Comparison of ENCODE assay signal across 19 cellular contexts in genomic region chr7:86975914-86976313, GRCh38.
DNase-seq lines count a peak whose midpoint lies in the region; ATAC-seq and TF ChIP-seq lines count a peak whose summit lies in the region.
"Had no signal": no experiment of that assay in that cellular context is flagged by ENCODE, and none has a peak within 500 bp of the region (broad histone marks: within the 10 kb centered on the region; RNA-seq: fewer than 3 reads in every experiment).

No MANE protein-coding gene starts in this region.

- peaks cover 3% of the 10 kb centered on the region for H3K9me3 Mint-ChIP-seq in neural crest cell
- no peaks in the 10 kb centered on the region for H3K9me3 Mint-ChIP-seq in chondrocyte (ENCODE audit: low read depth)

- peaks cover 32% of the 10 kb centered on the region for H3K4me1 Mint-ChIP-seq in neural crest cell
- H3K4me1 Mint-ChIP-seq in chondrocyte (ENCODE audit: low read depth), result peaks cover 27% of the 10 kb centered on the region

- H3K9me3 ChIP-seq in right cardiac atrium (ENCODE audit: control insufficient read depth, low read length) (no peaks in the 10 kb centered on the region), right atrium auricular region (no peaks in the 10 kb centered on the region), ectodermal cell (ENCODE audit: control insufficient read depth, low read length) (no peaks in the 10 kb centered on the region)
- H3K9me3 ChIP-seq: BLaER1, Caco-2, SJSA1 had no signal

- H3K27me3 ChIP-seq in right cardiac atrium (ENCODE audit: control insufficient read depth, insufficient read depth) (no peaks in the 10 kb centered on the region), right atrium auricular region (no peaks in the 10 kb centered on the region), ectodermal cell (ENCODE audit: control insufficient read depth, insufficient read depth, low read length, poor library complexity, severe bottlenecking) (no peaks in the 10 kb centered on the region)
- H3K27me3 ChIP-seq: BLaER1 had no signal

- H3K27ac ChIP-seq in right cardiac atrium (ENCODE audit: low read length) (peak overlapping the region; percentile 45), right atrium auricular region (peak overlapping the region in 1 of 2 donors; percentile 44), ectodermal cell (ENCODE audit: insufficient read depth, low read depth, low read length, poor library complexity, severe bottlenecking) (peak overlapping the region; percentile 46)
- H3K27ac ChIP-seq: BLaER1, KMS-11, PC-9, SJSA1 had no signal

- H3K4me1 ChIP-seq in right cardiac atrium (ENCODE audit: control insufficient read depth, insufficient read depth, low read length), result no peaks in the 10 kb centered on the region
- H3K4me1 ChIP-seq in right atrium auricular region, result peaks cover 0 to 7% of the 10 kb centered on the region in 2 donors
- peaks cover 13% of the 10 kb centered on the region for H3K4me1 ChIP-seq in ectodermal cell (ENCODE audit: control insufficient read depth, insufficient read depth, low read length)
- H3K4me1 ChIP-seq: BLaER1, Caco-2, SJSA1 had no signal

- peak overlapping the region; percentile 15 for H3K27ac Mint-ChIP-seq in neural crest cell (ENCODE audit: unreplicated experiment)
- H3K27ac Mint-ChIP-seq in chondrocyte (ENCODE audit: unreplicated experiment), result no peak overlapping the region

- peak overlapping the region; percentile 32 for H3K4me3 ChIP-seq in right cardiac atrium (ENCODE audit: low read length)
- no peak overlapping the region for H3K4me3 ChIP-seq in right atrium auricular region
- H3K4me3 ChIP-seq in ectodermal cell (ENCODE audit: insufficient read depth, low read depth, low read length), result no peak overlapping the region
- H3K4me3 ChIP-seq: BLaER1, PC-9, SJSA1 had no signal

- H3K27me3 Mint-ChIP-seq in neural crest cell (ENCODE audit: low read depth) (no peaks in the 10 kb centered on the region), chondrocyte (ENCODE audit: low read depth) (no peaks in the 10 kb centered on the region)

- peak in 1 of 2 donors; percentile 57 for ATAC-seq in right cardiac atrium
- ATAC-seq in GM21381 (IDR thresholded peaks at IDR 0.05; ENCODE audit: unreplicated experiment), result no peak
- ATAC-seq: HCT116, HepG2 had no signal

- H3K36me3 ChIP-seq in right atrium auricular region, result no peaks in the 10 kb centered on the region
- H3K36me3 ChIP-seq in ectodermal cell (ENCODE audit: control insufficient read depth, insufficient read depth, low read length), result no peaks in the 10 kb centered on the region
- H3K36me3 ChIP-seq: BLaER1, SJSA1 had no signal

- no peak for DNase-seq in right cardiac atrium
- DNase-seq in right atrium auricular region (ENCODE audit: low spot score), result no peak
- no peak for DNase-seq in neural crest cell (ENCODE audit: low read depth, low spot score)
- no peak for DNase-seq in chondrocyte (ENCODE audit: low spot score)
- no peak for DNase-seq in GM19240 (ENCODE audit: insufficient read length, low spot score)
- DNase-seq in GM20000 (ENCODE audit: low spot score), result no peak
- DNase-seq: Caco-2, NCI-H1436, NCI-H2029 treated with DMSO at 0.1 percent for 48 hours, NCI-H2171 treated with DMSO at 0.1 percent for 48 hours, NCI-H748 treated with DMSO at 0.1 percent for 48 hours, PC-9 had no signal

- intact Hi-C loops in right cardiac atrium (cut with DNase I), result no loop called here

- peaks cover 6% of the 10 kb centered on the region for H3K36me3 Mint-ChIP-seq in neural crest cell (ENCODE audit: low read depth)
- H3K36me3 Mint-ChIP-seq in chondrocyte (ENCODE audit: low read depth), result no peaks in the 10 kb centered on the region

- TF ChIP-seq CTCF in right atrium auricular region (IDR thresholded peaks at IDR 0.05) (no peak), neural crest cell (conservative IDR thresholded peaks at IDR 0.05) (no peak), chondrocyte (IDR thresholded peaks at IDR 0.05) (no peak), GM20000 (IDR thresholded peaks at IDR 0.05; ENCODE audit: extremely low read depth, missing control alignments) (no peak)

- whole genome bisulfite sequencing in right cardiac atrium, result 39% methylated on average over 1 of the region's 1 CpG
- WGBS in ectodermal cell, 2 experiments, result 77 to 88% methylated on average over 1 of the region's 1 CpG

- no peak overlapping the region for H3K4me3 Mint-ChIP-seq in neural crest cell
- H3K4me3 Mint-ChIP-seq in chondrocyte (ENCODE audit: unreplicated experiment), result no peak overlapping the region
